In the genomic region with DNA sequence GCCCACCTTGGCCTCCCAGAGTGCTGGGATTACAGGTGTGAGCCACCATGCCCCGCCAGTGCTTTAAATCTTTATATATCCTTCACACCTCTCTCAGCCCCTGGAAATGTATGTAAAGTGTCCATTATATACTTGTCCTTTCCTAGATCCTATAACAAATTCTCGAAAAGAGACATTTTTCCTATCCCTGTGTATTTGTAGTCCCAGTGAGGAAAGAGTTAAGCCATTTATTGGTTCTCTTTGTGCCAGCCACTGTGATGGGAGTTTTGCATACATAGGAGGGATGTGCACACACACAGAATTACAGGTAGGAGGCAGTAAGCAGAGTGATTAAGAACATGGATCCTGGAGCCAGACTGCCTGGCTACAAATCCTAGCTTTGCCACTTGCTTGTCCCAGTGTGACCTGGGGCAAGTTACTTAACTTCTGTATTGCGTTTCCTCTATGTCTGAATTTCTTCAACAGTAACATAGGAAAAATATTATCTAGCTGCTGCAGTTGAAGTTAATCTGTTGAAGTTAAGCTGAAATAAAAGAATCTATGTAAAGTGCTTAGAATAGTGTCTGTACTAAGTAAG, we compare ENCODE assay signal across 1 cellular context.
A peak's percentile ranks its signal among the peaks of the same experiment; 100 is the strongest.
TF ChIP-seq lines count a peak whose summit lies in the region.

No MANE protein-coding gene starts in this region.

TF ChIP-seq in HepG2, 621 proteins besides CTCF, POLR2A, EP300 and RAD21:
- TF ChIP-seq RELA (CRISPR knock-in tag; IDR thresholded peaks at IDR 0.05) = no peak
- 0 out of 2 replicates have a peak, but pooled peaks have one; percentile 33 for TF ChIP-seq ZZZ3 (CRISPR knock-in tag; IDR thresholded peaks at IDR 0.05; ENCODE audit: borderline replicate concordance)
- no peak for TF ChIP-seq ZNF883 (CRISPR knock-in tag; IDR thresholded peaks at IDR 0.05; ENCODE audit: not compliant biosample characterization)
- TF ChIP-seq, protein P1, sequence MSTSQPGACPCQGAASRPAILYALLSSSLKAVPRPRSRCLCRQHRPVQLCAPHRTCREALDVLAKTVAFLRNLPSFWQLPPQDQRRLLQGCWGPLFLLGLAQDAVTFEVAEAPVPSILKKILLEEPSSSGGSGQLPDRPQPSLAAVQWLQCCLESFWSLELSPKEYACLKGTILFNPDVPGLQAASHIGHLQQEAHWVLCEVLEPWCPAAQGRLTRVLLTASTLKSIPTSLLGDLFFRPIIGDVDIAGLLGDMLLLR (CRISPR knock-in tag; IDR thresholded peaks at IDR 0.05) = no peak
- no peak for TF ChIP-seq ZNF354B (CRISPR knock-in tag; IDR thresholded peaks at IDR 0.05)
- TF ChIP-seq ZNF652 (CRISPR knock-in tag; IDR thresholded peaks at IDR 0.05; ENCODE audit: borderline replicate concordance, low read depth) = peak; percentile 89
- TF ChIP-seq ZNF546 (CRISPR knock-in tag; conservative IDR thresholded peaks at IDR 0.05) = no peak
- TF ChIP-seq ZBTB8A (CRISPR knock-in tag; IDR thresholded peaks at IDR 0.05; ENCODE audit: borderline replicate concordance, low read depth) = 0 out of 2 replicates have a peak, but pooled peaks have one; percentile 35
- TF ChIP-seq, protein P2, sequence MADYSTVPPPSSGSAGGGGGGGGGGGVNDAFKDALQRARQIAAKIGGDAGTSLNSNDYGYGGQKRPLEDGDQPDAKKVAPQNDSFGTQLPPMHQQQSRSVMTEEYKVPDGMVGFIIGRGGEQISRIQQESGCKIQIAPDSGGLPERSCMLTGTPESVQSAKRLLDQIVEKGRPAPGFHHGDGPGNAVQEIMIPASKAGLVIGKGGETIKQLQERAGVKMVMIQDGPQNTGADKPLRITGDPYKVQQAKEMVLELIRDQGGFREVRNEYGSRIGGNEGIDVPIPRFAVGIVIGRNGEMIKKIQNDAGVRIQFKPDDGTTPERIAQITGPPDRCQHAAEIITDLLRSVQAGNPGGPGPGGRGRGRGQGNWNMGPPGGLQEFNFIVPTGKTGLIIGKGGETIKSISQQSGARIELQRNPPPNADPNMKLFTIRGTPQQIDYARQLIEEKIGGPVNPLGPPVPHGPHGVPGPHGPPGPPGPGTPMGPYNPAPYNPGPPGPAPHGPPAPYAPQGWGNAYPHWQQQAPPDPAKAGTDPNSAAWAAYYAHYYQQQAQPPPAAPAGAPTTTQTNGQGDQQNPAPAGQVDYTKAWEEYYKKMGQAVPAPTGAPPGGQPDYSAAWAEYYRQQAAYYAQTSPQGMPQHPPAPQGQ (CRISPR knock-in tag; IDR thresholded peaks at IDR 0.05; ENCODE audit: borderline replicate concordance) = 0 out of 2 replicates have a peak, but pooled peaks have one; percentile 59
- TF ChIP-seq ATF7 (IDR thresholded peaks at IDR 0.05) = no peak
- TF ChIP-seq ATF7 (CRISPR knock-in tag; IDR thresholded peaks at IDR 0.05) = 0 out of 2 replicates have a peak, but pooled peaks have one; percentile 29
- TF ChIP-seq GTF3A (CRISPR knock-in tag; conservative IDR thresholded peaks at IDR 0.05) = 0 out of 2 replicates have a peak, but pooled peaks have one; percentile 44
- TF ChIP-seq STAT5B (CRISPR knock-in tag; IDR thresholded peaks at IDR 0.05) = no peak
- TF ChIP-seq ZNF230 (CRISPR knock-in tag; IDR thresholded peaks at IDR 0.05) = 0 out of 2 replicates have a peak, but pooled peaks have one; percentile 65
- TF ChIP-seq, protein P3, sequence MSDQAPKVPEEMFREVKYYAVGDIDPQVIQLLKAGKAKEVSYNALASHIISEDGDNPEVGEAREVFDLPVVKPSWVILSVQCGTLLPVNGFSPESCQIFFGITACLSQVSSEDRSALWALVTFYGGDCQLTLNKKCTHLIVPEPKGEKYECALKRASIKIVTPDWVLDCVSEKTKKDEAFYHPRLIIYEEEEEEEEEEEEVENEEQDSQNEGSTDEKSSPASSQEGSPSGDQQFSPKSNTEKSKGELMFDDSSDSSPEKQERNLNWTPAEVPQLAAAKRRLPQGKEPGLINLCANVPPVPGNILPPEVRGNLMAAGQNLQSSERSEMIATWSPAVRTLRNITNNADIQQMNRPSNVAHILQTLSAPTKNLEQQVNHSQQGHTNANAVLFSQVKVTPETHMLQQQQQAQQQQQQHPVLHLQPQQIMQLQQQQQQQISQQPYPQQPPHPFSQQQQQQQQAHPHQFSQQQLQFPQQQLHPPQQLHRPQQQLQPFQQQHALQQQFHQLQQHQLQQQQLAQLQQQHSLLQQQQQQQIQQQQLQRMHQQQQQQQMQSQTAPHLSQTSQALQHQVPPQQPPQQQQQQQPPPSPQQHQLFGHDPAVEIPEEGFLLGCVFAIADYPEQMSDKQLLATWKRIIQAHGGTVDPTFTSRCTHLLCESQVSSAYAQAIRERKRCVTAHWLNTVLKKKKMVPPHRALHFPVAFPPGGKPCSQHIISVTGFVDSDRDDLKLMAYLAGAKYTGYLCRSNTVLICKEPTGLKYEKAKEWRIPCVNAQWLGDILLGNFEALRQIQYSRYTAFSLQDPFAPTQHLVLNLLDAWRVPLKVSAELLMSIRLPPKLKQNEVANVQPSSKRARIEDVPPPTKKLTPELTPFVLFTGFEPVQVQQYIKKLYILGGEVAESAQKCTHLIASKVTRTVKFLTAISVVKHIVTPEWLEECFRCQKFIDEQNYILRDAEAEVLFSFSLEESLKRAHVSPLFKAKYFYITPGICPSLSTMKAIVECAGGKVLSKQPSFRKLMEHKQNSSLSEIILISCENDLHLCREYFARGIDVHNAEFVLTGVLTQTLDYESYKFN (CRISPR knock-in tag; conservative IDR thresholded peaks at IDR 0.05) = 0 out of 2 replicates have a peak, but pooled peaks have one; percentile 11
- 0 out of 2 replicates have a peak, but pooled peaks have one; percentile 76 for TF ChIP-seq ZNF343 (CRISPR knock-in tag; IDR thresholded peaks at IDR 0.05)
- 0 out of 2 replicates have a peak, but pooled peaks have one; percentile 59 for TF ChIP-seq ZNF383 (CRISPR knock-in tag; IDR thresholded peaks at IDR 0.05; ENCODE audit: borderline replicate concordance)
- TF ChIP-seq, protein P4, sequence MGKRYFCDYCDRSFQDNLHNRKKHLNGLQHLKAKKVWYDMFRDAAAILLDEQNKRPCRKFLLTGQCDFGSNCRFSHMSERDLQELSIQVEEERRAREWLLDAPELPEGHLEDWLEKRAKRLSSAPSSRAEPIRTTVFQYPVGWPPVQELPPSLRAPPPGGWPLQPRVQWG (CRISPR knock-in tag; IDR thresholded peaks at IDR 0.05; ENCODE audit: borderline replicate concordance, low read depth) = 0 out of 2 replicates have a peak, but pooled peaks have one; percentile 44
- TF ChIP-seq NPAS2 (CRISPR knock-in tag; IDR thresholded peaks at IDR 0.05; ENCODE audit: borderline replicate concordance) = 0 out of 2 replicates have a peak, but pooled peaks have one; percentile 71
- no peak for TF ChIP-seq SCMH1 (CRISPR knock-in tag; IDR thresholded peaks at IDR 0.05; ENCODE audit: borderline replicate concordance)
- no peak for TF ChIP-seq KDM5B (CRISPR knock-in tag; IDR thresholded peaks at IDR 0.05; ENCODE audit: borderline replicate concordance)
- TF ChIP-seq FOXA3 (CRISPR knock-in tag; IDR thresholded peaks at IDR 0.05) = 0 out of 2 replicates have a peak, but pooled peaks have one; percentile 4
- 0 out of 2 replicates have a peak, but pooled peaks have one; percentile 31 for TF ChIP-seq SALL1 (CRISPR knock-in tag; IDR thresholded peaks at IDR 0.05)
- TF ChIP-seq ZSCAN25 (CRISPR knock-in tag; IDR thresholded peaks at IDR 0.05) = 0 out of 2 replicates have a peak, but pooled peaks have one; percentile 12
- no peak for TF ChIP-seq ZNF678 (CRISPR knock-in tag; IDR thresholded peaks at IDR 0.05)
- TF ChIP-seq FOXM1 (CRISPR knock-in tag; IDR thresholded peaks at IDR 0.05) = no peak
- TF ChIP-seq PAX8 (CRISPR knock-in tag; IDR thresholded peaks at IDR 0.05; ENCODE audit: borderline replicate concordance) = 0 out of 2 replicates have a peak, but pooled peaks have one; percentile 35
- TF ChIP-seq ZNF556 (CRISPR knock-in tag; IDR thresholded peaks at IDR 0.05; ENCODE audit: borderline replicate concordance) = peak; percentile 44; the same call in 1 of the 2 replicates
- TF ChIP-seq MEIS1 (CRISPR knock-in tag; IDR thresholded peaks at IDR 0.05; ENCODE audit: borderline replicate concordance) = 0 out of 2 replicates have a peak, but pooled peaks have one; percentile 27
TF ChIP-seq in HepG2: peak in this region for 18.
